Comparison of ENCODE assay signal across 2 cellular contexts in genomic region chr22:31750365-31751284, GRCh38.
TF ChIP-seq lines count a peak whose summit lies in the region.

No MANE protein-coding gene starts in this region.

TF ChIP-seq in SK-N-SH, 30 proteins besides CTCF, POLR2A, EP300 and RAD21 (continued from another document):
- TF ChIP-seq, protein P1, sequence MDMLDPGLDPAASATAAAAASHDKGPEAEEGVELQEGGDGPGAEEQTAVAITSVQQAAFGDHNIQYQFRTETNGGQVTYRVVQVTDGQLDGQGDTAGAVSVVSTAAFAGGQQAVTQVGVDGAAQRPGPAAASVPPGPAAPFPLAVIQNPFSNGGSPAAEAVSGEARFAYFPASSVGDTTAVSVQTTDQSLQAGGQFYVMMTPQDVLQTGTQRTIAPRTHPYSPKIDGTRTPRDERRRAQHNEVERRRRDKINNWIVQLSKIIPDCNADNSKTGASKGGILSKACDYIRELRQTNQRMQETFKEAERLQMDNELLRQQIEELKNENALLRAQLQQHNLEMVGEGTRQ (IDR thresholded peaks at IDR 0.05; ENCODE audit: borderline replicate concordance, low read depth, low read length) = no peak

TF ChIP-seq in SK-N-SH treated with all-trans-retinoic acid at 6 μM for 48 hours, 23 proteins besides CTCF, POLR2A, EP300 and RAD21:
- TF ChIP-seq, protein P2, sequence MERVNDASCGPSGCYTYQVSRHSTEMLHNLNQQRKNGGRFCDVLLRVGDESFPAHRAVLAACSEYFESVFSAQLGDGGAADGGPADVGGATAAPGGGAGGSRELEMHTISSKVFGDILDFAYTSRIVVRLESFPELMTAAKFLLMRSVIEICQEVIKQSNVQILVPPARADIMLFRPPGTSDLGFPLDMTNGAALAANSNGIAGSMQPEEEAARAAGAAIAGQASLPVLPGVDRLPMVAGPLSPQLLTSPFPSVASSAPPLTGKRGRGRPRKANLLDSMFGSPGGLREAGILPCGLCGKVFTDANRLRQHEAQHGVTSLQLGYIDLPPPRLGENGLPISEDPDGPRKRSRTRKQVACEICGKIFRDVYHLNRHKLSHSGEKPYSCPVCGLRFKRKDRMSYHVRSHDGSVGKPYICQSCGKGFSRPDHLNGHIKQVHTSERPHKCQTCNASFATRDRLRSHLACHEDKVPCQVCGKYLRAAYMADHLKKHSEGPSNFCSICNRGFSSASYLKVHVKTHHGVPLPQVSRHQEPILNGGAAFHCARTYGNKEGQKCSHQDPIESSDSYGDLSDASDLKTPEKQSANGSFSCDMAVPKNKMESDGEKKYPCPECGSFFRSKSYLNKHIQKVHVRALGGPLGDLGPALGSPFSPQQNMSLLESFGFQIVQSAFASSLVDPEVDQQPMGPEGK (CRISPR knock-in tag; IDR thresholded peaks at IDR 0.05; ENCODE audit: borderline replicate concordance) = no peak
- no peak for TF ChIP-seq ZNF8 (CRISPR knock-in tag; IDR thresholded peaks at IDR 0.05)
- TF ChIP-seq ISL1 (CRISPR knock-in tag; IDR thresholded peaks at IDR 0.05) = no peak
- TF ChIP-seq ARNTL (CRISPR knock-in tag; IDR thresholded peaks at IDR 0.05; ENCODE audit: borderline replicate concordance, low read depth) = no peak
- TF ChIP-seq, protein P3, sequence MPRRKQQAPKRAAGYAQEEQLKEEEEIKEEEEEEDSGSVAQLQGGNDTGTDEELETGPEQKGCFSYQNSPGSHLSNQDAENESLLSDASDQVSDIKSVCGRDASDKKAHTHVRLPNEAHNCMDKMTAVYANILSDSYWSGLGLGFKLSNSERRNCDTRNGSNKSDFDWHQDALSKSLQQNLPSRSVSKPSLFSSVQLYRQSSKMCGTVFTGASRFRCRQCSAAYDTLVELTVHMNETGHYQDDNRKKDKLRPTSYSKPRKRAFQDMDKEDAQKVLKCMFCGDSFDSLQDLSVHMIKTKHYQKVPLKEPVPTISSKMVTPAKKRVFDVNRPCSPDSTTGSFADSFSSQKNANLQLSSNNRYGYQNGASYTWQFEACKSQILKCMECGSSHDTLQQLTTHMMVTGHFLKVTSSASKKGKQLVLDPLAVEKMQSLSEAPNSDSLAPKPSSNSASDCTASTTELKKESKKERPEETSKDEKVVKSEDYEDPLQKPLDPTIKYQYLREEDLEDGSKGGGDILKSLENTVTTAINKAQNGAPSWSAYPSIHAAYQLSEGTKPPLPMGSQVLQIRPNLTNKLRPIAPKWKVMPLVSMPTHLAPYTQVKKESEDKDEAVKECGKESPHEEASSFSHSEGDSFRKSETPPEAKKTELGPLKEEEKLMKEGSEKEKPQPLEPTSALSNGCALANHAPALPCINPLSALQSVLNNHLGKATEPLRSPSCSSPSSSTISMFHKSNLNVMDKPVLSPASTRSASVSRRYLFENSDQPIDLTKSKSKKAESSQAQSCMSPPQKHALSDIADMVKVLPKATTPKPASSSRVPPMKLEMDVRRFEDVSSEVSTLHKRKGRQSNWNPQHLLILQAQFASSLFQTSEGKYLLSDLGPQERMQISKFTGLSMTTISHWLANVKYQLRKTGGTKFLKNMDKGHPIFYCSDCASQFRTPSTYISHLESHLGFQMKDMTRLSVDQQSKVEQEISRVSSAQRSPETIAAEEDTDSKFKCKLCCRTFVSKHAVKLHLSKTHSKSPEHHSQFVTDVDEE (CRISPR knock-in tag; IDR thresholded peaks at IDR 0.05) = no peak
- no peak for TF ChIP-seq ESRRG (CRISPR knock-in tag; IDR thresholded peaks at IDR 0.05)
- no peak for TF ChIP-seq TCF4 (CRISPR knock-in tag; IDR thresholded peaks at IDR 0.05; ENCODE audit: borderline replicate concordance)
- no peak for TF ChIP-seq GLIS3 (CRISPR knock-in tag; IDR thresholded peaks at IDR 0.05)
- TF ChIP-seq BACH2 (CRISPR knock-in tag; IDR thresholded peaks at IDR 0.05; ENCODE audit: borderline replicate concordance) = no peak
- TF ChIP-seq PPARA (CRISPR knock-in tag; IDR thresholded peaks at IDR 0.05; ENCODE audit: borderline replicate concordance) = no peak
- no peak for TF ChIP-seq ZNF70 (CRISPR knock-in tag; IDR thresholded peaks at IDR 0.05)
- no peak for TF ChIP-seq SNAI2 (CRISPR knock-in tag; IDR thresholded peaks at IDR 0.05)
- no peak for TF ChIP-seq ZFP3 (CRISPR knock-in tag; IDR thresholded peaks at IDR 0.05)
- TF ChIP-seq, protein P4, sequence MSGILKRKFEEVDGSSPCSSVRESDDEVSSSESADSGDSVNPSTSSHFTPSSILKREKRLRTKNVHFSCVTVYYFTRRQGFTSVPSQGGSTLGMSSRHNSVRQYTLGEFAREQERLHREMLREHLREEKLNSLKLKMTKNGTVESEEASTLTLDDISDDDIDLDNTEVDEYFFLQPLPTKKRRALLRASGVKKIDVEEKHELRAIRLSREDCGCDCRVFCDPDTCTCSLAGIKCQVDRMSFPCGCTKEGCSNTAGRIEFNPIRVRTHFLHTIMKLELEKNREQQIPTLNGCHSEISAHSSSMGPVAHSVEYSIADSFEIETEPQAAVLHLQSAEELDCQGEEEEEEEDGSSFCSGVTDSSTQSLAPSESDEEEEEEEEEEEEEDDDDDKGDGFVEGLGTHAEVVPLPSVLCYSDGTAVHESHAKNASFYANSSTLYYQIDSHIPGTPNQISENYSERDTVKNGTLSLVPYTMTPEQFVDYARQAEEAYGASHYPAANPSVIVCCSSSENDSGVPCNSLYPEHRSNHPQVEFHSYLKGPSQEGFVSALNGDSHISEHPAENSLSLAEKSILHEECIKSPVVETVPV (CRISPR knock-in tag; IDR thresholded peaks at IDR 0.05) = no peak
TF ChIP-seq in SK-N-SH treated with all-trans-retinoic acid at 6 μM for 48 hours: peak in this region for 0.
